15 cellular contexts compared by ENCODE assay signal in genomic region chr3:9452417-9452816, GRCh38. TPM values are rescaled to one million over a fixed set of nuclear protein-coding genes. Genes with fewer than 3 reads are reported as not detected.
DNase-seq lines count a peak whose midpoint lies in the region; ATAC-seq, FAIRE-seq and TF ChIP-seq lines count a peak whose summit lies in the region.
"Had no signal": no experiment of that assay in that cellular context is flagged by ENCODE, and none has a peak within 500 bp of the region (broad histone marks: within the 10 kb centered on the region; RNA-seq: fewer than 3 reads in every experiment).

No MANE protein-coding gene starts in this region.

- H3K4me3 Mint-ChIP-seq in CD4-positive, alpha-beta memory T cell = peak overlapping the region in 6 of 8 donors; percentile 3 to 77 (median 30)

- no peak overlapping the region for H2AFZ ChIP-seq in KMS-11 (ENCODE audit: low read depth)

- H3K9me3 ChIP-seq in CD4-positive, alpha-beta memory T cell (ENCODE audit: control insufficient read depth in 1 of 2, low read length in 2 of 2) = no peaks in the 10 kb centered on the region
- no peaks in the 10 kb centered on the region for H3K9me3 ChIP-seq in WERI-Rb-1 (ENCODE audit: severe bottlenecking)

- no peak overlapping the region for H3K4me3 ChIP-seq in CD4-positive, alpha-beta memory T cell (ENCODE audit: low read length in 2 of 2)
- H3K4me3 ChIP-seq in KMS-11 (IDR thresholded peaks at IDR 0.05; ENCODE audit: insufficient read depth, low read depth, low read length) (no peak overlapping the region), WERI-Rb-1 (ENCODE audit: low read depth, low read length) (no peak overlapping the region)
- H3K4me3 ChIP-seq: coronary artery had no signal

- H3K27ac Mint-ChIP-seq in CD4-positive, alpha-beta memory T cell = peak overlapping the region; percentile 83 to 94 (median 90)

- intact Hi-C loops in CD4-positive, alpha-beta memory T cell (cut with micrococcal nuclease) = no loop called here
- intact Hi-C loops in left colon (cut with DNase I, micrococcal nuclease) = no loop called here

- peak overlapping the region; percentile 43 for H3K27ac ChIP-seq in CD4-positive, alpha-beta memory T cell (ENCODE audit: low read depth, low read length)
- H3K27ac ChIP-seq in KMS-11 (no peak overlapping the region), WERI-Rb-1 (no peak overlapping the region)
- H3K27ac ChIP-seq: coronary artery had no signal

- H3K4me2 ChIP-seq in KMS-11 = peak overlapping the region; percentile 50

- H3K79me2 ChIP-seq in KMS-11 (ENCODE audit: insufficient read depth, low read depth) = no peaks in the 10 kb centered on the region

- no peak for TF ChIP-seq POLR2A in H54 (IDR thresholded peaks at IDR 0.05; ENCODE audit: low read depth, low read length)

- TF ChIP-seq CTCF in KMS-11 (conservative IDR thresholded peaks at IDR 0.05; ENCODE audit: low read depth, low read length) (no peak), WERI-Rb-1 (IDR thresholded peaks at IDR 0.05; ENCODE audit: low read depth, low read length) (no peak)

- peaks cover 14 to 41% (median 22%) of the 10 kb centered on the region in 4 donors for H3K4me1 Mint-ChIP-seq in CD4-positive, alpha-beta memory T cell

- peaks cover 19% of the 10 kb centered on the region for H3K4me1 ChIP-seq in CD4-positive, alpha-beta memory T cell (ENCODE audit: insufficient read depth, low read length)
- H3K4me1 ChIP-seq in KMS-11 (ENCODE audit: low read depth, poor library complexity, severe bottlenecking) = peaks cover 30% of the 10 kb centered on the region

- ATAC-seq in left colon (peak; percentile 40), GM18502 (IDR thresholded peaks at IDR 0.05; ENCODE audit: poor library complexity, unreplicated experiment) (no peak)
- ATAC-seq: left lobe of liver had no signal

- no peak for FAIRE-seq in H54 (lab: Jason Lieb, UNC)
- FAIRE-seq: GM18507, RCC 7860 had no signal

- peaks cover 38 to 71% of the 10 kb centered on the region in 2 donors for H3K36me3 Mint-ChIP-seq in CD4-positive, alpha-beta memory T cell

- no peak overlapping the region for H3K9ac ChIP-seq in KMS-11

- no peaks in the 10 kb centered on the region for H3K9me3 Mint-ChIP-seq in CD4-positive, alpha-beta memory T cell

- DNase-seq in CD4-positive, alpha-beta memory T cell = peak in 4 of 5 donors; percentile 12 to 30 (median 20)
- DNase-seq in amniotic epithelial cell (ENCODE audit: low read depth) = peak; percentile 17
- DNase-seq in left colon = no peak
- DNase-seq in H54 (ENCODE audit: insufficient read length, low spot score) = no peak
- no peak for DNase-seq in AG20443 (ENCODE audit: low spot score)
- no peak for DNase-seq in WERI-Rb-1
- DNase-seq: activated T-cell treated with anti-CD3 and anti-CD28 coated beads for 4 hours, Kasumi-1, NCI-H226 had no signal

- H3K36me3 ChIP-seq in CD4-positive, alpha-beta memory T cell (ENCODE audit: insufficient read depth, low read length) = peaks cover 38% of the 10 kb centered on the region
- 0 out of 2 replicates have a peak, but pooled peaks cover 3% of the 10 kb centered on the region for H3K36me3 ChIP-seq in KMS-11 (ENCODE audit: insufficient read depth)
- H3K36me3 ChIP-seq in WERI-Rb-1 = peaks cover 93% of the 10 kb centered on the region

- H4K20me1 ChIP-seq in KMS-11 (ENCODE audit: insufficient read depth) = no peaks in the 10 kb centered on the region

- POLR2A ChIA-PET in CD4-positive, alpha-beta memory T cell (lab: Charles Lee; ENCODE audit: partially characterized antibody) = interaction anchor here (1.6 kb wide), 1 partner anchor 55 kb away, joined by 7 read pairs; the partner anchor contains the start of gene SETD5

- H3K27me3 Mint-ChIP-seq in CD4-positive, alpha-beta memory T cell = no peaks in the 10 kb centered on the region

- CTCF ChIA-PET in CD4-positive, alpha-beta memory T cell (lab: Charles Lee; ENCODE audit: partially characterized antibody) = interaction anchor here (0.7 to 1.8 kb wide), 3 partner anchors 48 to 928 kb away, joined by 3 to 10 read pairs (median 3); no protein-coding TSS in a partner anchor

- no peaks in the 10 kb centered on the region for H3K27me3 ChIP-seq in CD4-positive, alpha-beta memory T cell (ENCODE audit: insufficient read depth, low read length)
- no peaks in the 10 kb centered on the region for H3K27me3 ChIP-seq in KMS-11 (ENCODE audit: insufficient read depth, low read depth)
- H3K27me3 ChIP-seq in WERI-Rb-1 (ENCODE audit: insufficient read depth, low read depth, severe bottlenecking) = no peaks in the 10 kb centered on the region

RNA-seq across cellular contexts. Expression of gene SETD5, which starts 55.0 kb away (rescaled TPM):
- 100 to 1,000 TPM; 142 TPM for total RNA-seq in CD4-positive, alpha-beta memory T cell
- polyA plus RNA-seq in CD4-positive, alpha-beta memory T cell = 10 to 100 TPM in 1 of 2 donors, 1 to 10 TPM in 1; 8.4 to 51.4 TPM
- total RNA-seq in left colon = 100 to 1,000 TPM in 1 of 2 donors, 10 to 100 TPM in 1; 78.6 to 102 TPM

Comparison
In these comparisons a context has a peak if more than half of its experiments do, and no peak if none do; other contexts are left out.
1. DNase-seq: peak in CD4-positive, alpha-beta memory T cell (4 of 5) and amniotic epithelial cell (single experiment); none in left colon (0 of 2), H54 (single experiment), AG20443 (single experiment) and WERI-Rb-1 (single experiment).